Comparison of ENCODE assay signal across 8 cellular contexts in genomic region chr4:184537269-184538022, GRCh38.
DNase-seq lines count a peak whose midpoint lies in the region; ATAC-seq and TF ChIP-seq lines count a peak whose summit lies in the region.

No MANE protein-coding gene starts in this region.

- 0% methylated on average over 24 to 29 of the region's 29 CpGs for WGBS in testis, 2 donors

- no peaks in the 10 kb centered on the region for H3K36me3 ChIP-seq in testis (ENCODE audit: low read depth, missing control alignments)

- peak; percentile 88 for TF ChIP-seq POLR2A in testis (IDR thresholded peaks at IDR 0.05)

- peaks cover 33% of the 10 kb centered on the region for H3K4me1 ChIP-seq in testis

- no peaks in the 10 kb centered on the region for H3K9me3 Mint-ChIP-seq in activated naive CD8-positive, alpha-beta T cell (ENCODE audit: low read depth)
- H3K9me3 Mint-ChIP-seq in glutamatergic neuron (ENCODE audit: unreplicated experiment): peaks cover 2% of the 10 kb centered on the region

- no peaks in the 10 kb centered on the region for H3K9me3 ChIP-seq in testis

- intact Hi-C loops in testis (cut with DNase I; ENCODE audit: low total_unique reads): loop anchor here (5.0 kb wide), 1 partner anchor 265 kb away; no protein-coding TSS in a partner anchor

- H3K27ac ChIP-seq in testis: peak overlapping the region; percentile 93 to 98

- H3K4me3 Mint-ChIP-seq in activated naive CD8-positive, alpha-beta T cell: peak overlapping the region; percentile 94
- H3K4me3 Mint-ChIP-seq in glutamatergic neuron (ENCODE audit: unreplicated experiment): peak overlapping the region; percentile 94

- H3K27ac Mint-ChIP-seq in activated naive CD8-positive, alpha-beta T cell: peak overlapping the region; percentile 95
- peak overlapping the region; percentile 72 for H3K27ac Mint-ChIP-seq in glutamatergic neuron (ENCODE audit: unreplicated experiment)

- peaks cover 47% of the 10 kb centered on the region for H3K4me1 Mint-ChIP-seq in activated naive CD8-positive, alpha-beta T cell (ENCODE audit: low read depth)
- H3K4me1 Mint-ChIP-seq in glutamatergic neuron (ENCODE audit: low read depth, unreplicated experiment): peaks cover 6% of the 10 kb centered on the region

- TF ChIP-seq CTCF in glutamatergic neuron (IDR thresholded peaks at IDR 0.05; ENCODE audit: partially characterized antibody, unreplicated experiment) (no peak), omental fat pad (IDR thresholded peaks at IDR 0.05) (no peak), testis (IDR thresholded peaks at IDR 0.05) (no peak)

- no peaks in the 10 kb centered on the region for H3K36me3 Mint-ChIP-seq in activated naive CD8-positive, alpha-beta T cell
- no peaks in the 10 kb centered on the region for H3K36me3 Mint-ChIP-seq in glutamatergic neuron (ENCODE audit: unreplicated experiment)

- peak; percentile 66 for ATAC-seq in HG02610 (IDR thresholded peaks at IDR 0.05; ENCODE audit: unreplicated experiment)
- ATAC-seq in SK-N-SH treated with all-trans-retinoic acid at 6 μM for 48 hours: peak; percentile 89
- peak; percentile 94 for ATAC-seq in omental fat pad (ENCODE audit: low FRiP score)

- DNase-seq in NCI-H1092 treated with DMSO at 0.1 percent for 48 hours (lab: John Stamatoyannopoulos, UW) (peak; percentile 97), glutamatergic neuron (peak; percentile 99), omental fat pad (ENCODE audit: low spot score) (peak; percentile 95), testis (peak; percentile 97)

- H3K27me3 Mint-ChIP-seq in activated naive CD8-positive, alpha-beta T cell: no peaks in the 10 kb centered on the region
- H3K27me3 Mint-ChIP-seq in glutamatergic neuron (ENCODE audit: unreplicated experiment): peaks cover 2% of the 10 kb centered on the region

- H3K27me3 ChIP-seq in testis: no peaks in the 10 kb centered on the region

- peak overlapping the region; percentile 81 for H3K4me3 ChIP-seq in GM08714 (ENCODE audit: low read length)
- H3K4me3 ChIP-seq in testis: peak overlapping the region; percentile 77 to 80

TF ChIP-seq in SK-N-SH treated with all-trans-retinoic acid at 6 μM for 48 hours, 23 proteins besides CTCF, POLR2A, EP300 and RAD21:
- TF ChIP-seq ZNF8 (CRISPR knock-in tag; IDR thresholded peaks at IDR 0.05) (0 out of 2 replicates have a peak, but pooled peaks have one; percentile 60), ESRRG (CRISPR knock-in tag; IDR thresholded peaks at IDR 0.05) (no peak), RARB (CRISPR knock-in tag; IDR thresholded peaks at IDR 0.05) (no peak), ZNF70 (CRISPR knock-in tag; IDR thresholded peaks at IDR 0.05) (0 out of 2 replicates have a peak, but pooled peaks have one; percentile 36)
- TF ChIP-seq, protein P1, sequence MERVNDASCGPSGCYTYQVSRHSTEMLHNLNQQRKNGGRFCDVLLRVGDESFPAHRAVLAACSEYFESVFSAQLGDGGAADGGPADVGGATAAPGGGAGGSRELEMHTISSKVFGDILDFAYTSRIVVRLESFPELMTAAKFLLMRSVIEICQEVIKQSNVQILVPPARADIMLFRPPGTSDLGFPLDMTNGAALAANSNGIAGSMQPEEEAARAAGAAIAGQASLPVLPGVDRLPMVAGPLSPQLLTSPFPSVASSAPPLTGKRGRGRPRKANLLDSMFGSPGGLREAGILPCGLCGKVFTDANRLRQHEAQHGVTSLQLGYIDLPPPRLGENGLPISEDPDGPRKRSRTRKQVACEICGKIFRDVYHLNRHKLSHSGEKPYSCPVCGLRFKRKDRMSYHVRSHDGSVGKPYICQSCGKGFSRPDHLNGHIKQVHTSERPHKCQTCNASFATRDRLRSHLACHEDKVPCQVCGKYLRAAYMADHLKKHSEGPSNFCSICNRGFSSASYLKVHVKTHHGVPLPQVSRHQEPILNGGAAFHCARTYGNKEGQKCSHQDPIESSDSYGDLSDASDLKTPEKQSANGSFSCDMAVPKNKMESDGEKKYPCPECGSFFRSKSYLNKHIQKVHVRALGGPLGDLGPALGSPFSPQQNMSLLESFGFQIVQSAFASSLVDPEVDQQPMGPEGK (CRISPR knock-in tag; IDR thresholded peaks at IDR 0.05; ENCODE audit: borderline replicate concordance): peak; percentile 23; the same call in 1 of the 2 replicates

Comparison
In these comparisons a context has a peak if more than half of its experiments do, and no peak if none do; other contexts are left out.
1. Peak in every context shown above with its lines: DNase-seq, ATAC-seq, H3K4me3 ChIP-seq and H3K27ac ChIP-seq.